Comparison of ENCODE assay signal across 35 cellular contexts in the genomic region with DNA sequence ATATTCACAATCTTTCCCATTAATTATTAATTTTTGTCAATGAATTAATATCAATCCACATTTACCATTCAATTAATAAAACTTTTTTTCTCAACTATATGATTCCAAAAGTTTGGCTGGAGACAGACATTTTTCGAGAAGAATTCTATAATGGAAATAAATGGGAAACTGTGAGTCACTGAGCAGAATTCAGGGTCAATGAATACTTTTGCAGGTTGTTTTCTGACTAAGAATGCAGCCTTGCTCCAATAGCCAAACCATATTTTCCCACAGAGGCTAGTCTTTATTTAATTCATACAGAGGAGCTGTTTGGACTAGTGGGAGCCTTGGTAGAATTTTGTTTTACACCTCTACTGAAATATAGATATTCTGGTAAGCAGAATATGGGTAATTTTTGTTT.
"Had no signal": no experiment of that assay in that cellular context is flagged by ENCODE, and none has a peak within 500 bp of the region (broad histone marks: within the 10 kb centered on the region; RNA-seq: fewer than 3 reads in every experiment).

No MANE protein-coding gene starts in this region.

- H3K27ac ChIP-seq: cardiac muscle cell, VCaP had no signal

- H3K27me3 ChIP-seq: cardiac muscle cell had no signal

- H3K27ac Mint-ChIP-seq: activated B cell treated with CpG ODN at 0.5 μM for 24 hours; activated CD4-positive, alpha-beta memory T cell treated with anti-CD3 and anti-CD28 coated beads, Interleukin-2, amount 10 ng/mL, durations not matched to agents 7 days and 5 days; activated CD8-positive, alpha-beta memory T cell treated with anti-CD3 and anti-CD28 coated beads, Interleukin-2, amount 10 ng/mL, durations not matched to agents 7 days and 5 days; activated naive CD8-positive, alpha-beta T cell treated with anti-CD3 and anti-CD28 coated beads for 36 hours; activated T-cell treated with anti-CD3 and anti-CD28 coated beads, Interleukin-2, amount 50 U/mL, for 72 hours; activated T-helper 17 cell treated with anti-CD3 and anti-CD28 coated beads, Interleukin-2, amount 50 U/mL, for 72 hours had no signal

- H3K36me3 ChIP-seq: cardiac muscle cell had no signal

- H3K27me3 Mint-ChIP-seq: activated B cell treated with CpG ODN at 0.5 μM for 24 hours; activated CD4-positive, alpha-beta memory T cell treated with anti-CD3 and anti-CD28 coated beads, Interleukin-2, amount 10 ng/mL, durations not matched to agents 7 days and 5 days; activated CD8-positive, alpha-beta memory T cell treated with anti-CD3 and anti-CD28 coated beads, Interleukin-2, amount 10 ng/mL, durations not matched to agents 7 days and 5 days; activated naive CD8-positive, alpha-beta T cell treated with anti-CD3 and anti-CD28 coated beads for 36 hours; activated T-helper 17 cell treated with anti-CD3 and anti-CD28 coated beads, Interleukin-2, amount 50 U/mL, for 72 hours; central memory CD8-positive, alpha-beta T cell had no signal

- H3K4me3 ChIP-seq: cardiac muscle cell had no signal

- H3K4me3 Mint-ChIP-seq: activated B cell treated with CpG ODN at 0.5 μM for 24 hours; activated CD4-positive, alpha-beta memory T cell treated with anti-CD3 and anti-CD28 coated beads, Interleukin-2, amount 10 ng/mL, durations not matched to agents 7 days and 5 days; activated CD8-positive, alpha-beta memory T cell treated with anti-CD3 and anti-CD28 coated beads, Interleukin-2, amount 10 ng/mL, durations not matched to agents 7 days and 5 days; activated naive CD8-positive, alpha-beta T cell treated with anti-CD3 and anti-CD28 coated beads for 36 hours; activated T-cell treated with anti-CD3 and anti-CD28 coated beads, Interleukin-2, amount 50 U/mL, for 72 hours; activated T-helper 17 cell treated with anti-CD3 and anti-CD28 coated beads, Interleukin-2, amount 50 U/mL, for 72 hours; central memory CD8-positive, alpha-beta T cell had no signal

- ATAC-seq: activated CD8-positive, alpha-beta memory T cell treated with anti-CD3 and anti-CD28 coated beads, Interleukin-2, amount 10 ng/mL, durations not matched to agents 7 days and 5 days; activated T-cell treated with anti-CD3 and anti-CD28 coated beads, Interleukin-2, amount 50 U/mL, for 72 hours; activated T-helper 17 cell treated with anti-CD3 and anti-CD28 coated beads, Interleukin-2, amount 50 U/mL, for 72 hours had no signal

- H3K4me1 Mint-ChIP-seq: activated B cell treated with CpG ODN at 0.5 μM for 24 hours; activated CD4-positive, alpha-beta memory T cell treated with anti-CD3 and anti-CD28 coated beads, Interleukin-2, amount 10 ng/mL, durations not matched to agents 7 days and 5 days; activated CD8-positive, alpha-beta memory T cell treated with anti-CD3 and anti-CD28 coated beads, Interleukin-2, amount 10 ng/mL, durations not matched to agents 7 days and 5 days; activated naive CD8-positive, alpha-beta T cell treated with anti-CD3 and anti-CD28 coated beads for 36 hours; activated T-helper 17 cell treated with anti-CD3 and anti-CD28 coated beads, Interleukin-2, amount 50 U/mL, for 72 hours; central memory CD8-positive, alpha-beta T cell had no signal

- DNase-seq: activated B cell treated with CpG ODN at 0.5 μM for 24 hours; activated CD4-positive, alpha-beta memory T cell treated with anti-CD3 and anti-CD28 coated beads, Interleukin-2, amount 10 ng/mL, durations not matched to agents 7 days and 5 days; activated CD4-positive, alpha-beta T cell treated with anti-CD3 and anti-CD28 coated beads for 4 hours; activated CD4-positive, CD25-positive, alpha-beta regulatory T cell treated with anti-CD3 and anti-CD28 coated beads, Interleukin-2, amount 50 U/mL, for 72 hours; activated CD8-positive, alpha-beta memory T cell treated with anti-CD3 and anti-CD28 coated beads for 24 hours; activated CD8-positive, alpha-beta memory T cell treated with anti-CD3 and anti-CD28 coated beads, Interleukin-2, amount 10 ng/mL, durations not matched to agents 7 days and 5 days; activated CD8-positive, alpha-beta memory T cell treated with anti-CD3 and anti-CD28 coated beads, Interleukin-2, amount 50 U/mL, for 48 hours; activated effector memory CD4-positive, alpha-beta T cell treated with anti-CD3 and anti-CD28 coated beads, Interleukin-2, amount 50 U/mL, for 16 hours; activated naive CD4-positive, alpha-beta T cell; activated naive CD4-positive, alpha-beta T cell treated with anti-CD3 and anti-CD28 coated beads, Interleukin-2, amount 50 U/mL, for 16 hours; activated naive CD8-positive, alpha-beta T cell treated with anti-CD3 and anti-CD28 coated beads for 36 hours; activated T-cell treated with anti-CD3 and anti-CD28 coated beads, Interleukin-2, amount 50 U/mL, for 72 hours; amniotic stem cell; aorta; Karpas-422; KBM-7; NCI-H1105; NCI-H1417 treated with DMSO at 0.1 percent for 48 hours; NCI-H187 treated with DMSO at 0.1 percent for 48 hours; NCI-H2081; NCI-H2171 treated with DMSO at 0.1 percent for 48 hours; NCI-H2227 treated with DMSO at 0.1 percent for 48 hours; NCI-H446; NCI-H510A treated with DMSO at 0.1 percent for 48 hours; NCI-H69; OCI-M1; Right ventricle myocardium superior; SW 1271; T-helper 1 cell; T-helper 2 cell; T-helper 9 cell had no signal

- H3K36me3 Mint-ChIP-seq: activated CD8-positive, alpha-beta memory T cell treated with anti-CD3 and anti-CD28 coated beads, Interleukin-2, amount 10 ng/mL, durations not matched to agents 7 days and 5 days; activated naive CD8-positive, alpha-beta T cell treated with anti-CD3 and anti-CD28 coated beads for 36 hours had no signal
